ENCODE assay signal across 15 cellular contexts in genomic region chr11:66106786-66107599, GRCh38. TPM values are rescaled to one million over a fixed set of nuclear protein-coding genes. Genes with fewer than 3 reads are reported as not detected.
DNase-seq lines count a peak whose midpoint lies in the region; ATAC-seq, FAIRE-seq and TF ChIP-seq lines count a peak whose summit lies in the region.
"Had no signal": no experiment of that assay in that cellular context is flagged by ENCODE, and none has a peak within 500 bp of the region (broad histone marks: within the 10 kb centered on the region; RNA-seq: fewer than 3 reads in every experiment).

No MANE protein-coding gene starts in this region.

- peaks cover 12% of the 10 kb centered on the region for H4K20me1 ChIP-seq in astrocyte (ENCODE audit: insufficient read depth, low read length)

- H3K4me3 ChIP-seq in NB4 (ENCODE audit: low read depth, low read length) = no peak overlapping the region
- peak overlapping the region; percentile 26 for H3K4me3 ChIP-seq in astrocyte (ENCODE audit: insufficient read depth, low read depth, low read length)
- no peak overlapping the region for H3K4me3 ChIP-seq in suprapubic skin
- H3K4me3 ChIP-seq: left ventricle myocardium inferior, psoas muscle had no signal

- H3K27ac ChIP-seq in astrocyte (ENCODE audit: low read depth, low read length) = no peak overlapping the region
- H3K27ac ChIP-seq in suprapubic skin = no peak overlapping the region
- H3K27ac ChIP-seq: left ventricle myocardium inferior, psoas muscle had no signal

- no peaks in the 10 kb centered on the region for H3K27me3 ChIP-seq in astrocyte (ENCODE audit: insufficient read depth, low read length)
- no peaks in the 10 kb centered on the region for H3K27me3 ChIP-seq in suprapubic skin

- peak; percentile 67 for DNase-seq in T-helper 2 cell treated with Interferon-gamma antibody and Interleukin-4, amounts not matched to agents 5 μg/mL and 100 μg/mL, for 36 hours (ENCODE audit: low spot score)
- DNase-seq in T-helper 2 cell = no peak
- peak; percentile 70 for DNase-seq in NB4 (ENCODE audit: low read depth)
- peak; percentile 29 for DNase-seq in astrocyte (ENCODE audit: low read depth)
- DNase-seq in renal cortical epithelial cell (ENCODE audit: low read depth) = peak; percentile 26
- DNase-seq in suprapubic skin (ENCODE audit: low spot score in 2 of 2) = no peak
- DNase-seq in left colon = no peak
- DNase-seq: anterior cingulate cortex, left ventricle myocardium inferior, psoas muscle, T-helper 9 cell had no signal

- H3K36me3 ChIP-seq in astrocyte (ENCODE audit: insufficient read depth, low read length) (no peaks in the 10 kb centered on the region), suprapubic skin (no peaks in the 10 kb centered on the region)
- H3K36me3 ChIP-seq: left ventricle myocardium inferior had no signal

- no peaks in the 10 kb centered on the region for H3K9me3 Mint-ChIP-seq in T-helper 2 cell treated with Interferon-gamma antibody and Interleukin-4, amounts not matched to agents 5 μg/mL and 100 μg/mL, for 36 hours
- H3K9me3 Mint-ChIP-seq in astrocyte (ENCODE audit: unreplicated experiment) = no peaks in the 10 kb centered on the region

- FAIRE-seq in astrocyte (lab: Jason Lieb, UNC) = no peak

- peaks cover 36% of the 10 kb centered on the region for H3K36me3 Mint-ChIP-seq in T-helper 2 cell treated with Interferon-gamma antibody and Interleukin-4, amounts not matched to agents 5 μg/mL and 100 μg/mL, for 36 hours (ENCODE audit: low read depth)
- peaks cover 16% of the 10 kb centered on the region for H3K36me3 Mint-ChIP-seq in astrocyte (ENCODE audit: low read depth, unreplicated experiment)

- peaks cover 62% of the 10 kb centered on the region for H3K4me1 Mint-ChIP-seq in T-helper 2 cell treated with Interferon-gamma antibody and Interleukin-4, amounts not matched to agents 5 μg/mL and 100 μg/mL, for 36 hours (ENCODE audit: low read depth)
- peaks cover 37% of the 10 kb centered on the region for H3K4me1 Mint-ChIP-seq in astrocyte (ENCODE audit: low read depth, unreplicated experiment)

- TF ChIP-seq CTCF in NB4 (IDR thresholded peaks at IDR 0.05; ENCODE audit: low read depth, low read length) = no peak
- TF ChIP-seq CTCF in astrocyte (IDR thresholded peaks at IDR 0.05; ENCODE audit: insufficient read depth, low read depth, low read length) = no peak
- TF ChIP-seq CTCF in suprapubic skin (IDR thresholded peaks at IDR 0.05) = no peak

- 84% methylated on average over 4 of the region's 4 CpGs for WGBS in suprapubic skin

- H3K9me3 ChIP-seq in astrocyte (ENCODE audit: insufficient read depth, low read depth, low read length) = no peaks in the 10 kb centered on the region
- H3K9me3 ChIP-seq in suprapubic skin = no peaks in the 10 kb centered on the region
- H3K9me3 ChIP-seq: left ventricle myocardium inferior, psoas muscle had no signal

- no peak for TF ChIP-seq EP300 in suprapubic skin (IDR thresholded peaks at IDR 0.05)

- no peak overlapping the region for H2AFZ ChIP-seq in astrocyte (ENCODE audit: low read depth, low read length)

- TF ChIP-seq POLR2A in NB4 (IDR thresholded peaks at IDR 0.05; ENCODE audit: extremely low read depth, insufficient read length) = no peak
- TF ChIP-seq POLR2A in suprapubic skin (IDR thresholded peaks at IDR 0.05) = no peak

- intact Hi-C loops in left colon (cut with DNase I, micrococcal nuclease) = no loop called here

- no peaks in the 10 kb centered on the region for H3K27me3 Mint-ChIP-seq in T-helper 2 cell treated with Interferon-gamma antibody and Interleukin-4, amounts not matched to agents 5 μg/mL and 100 μg/mL, for 36 hours (ENCODE audit: low read depth)
- no peaks in the 10 kb centered on the region for H3K27me3 Mint-ChIP-seq in astrocyte (ENCODE audit: low read depth, unreplicated experiment)

- H3K9ac ChIP-seq in astrocyte (ENCODE audit: low read length) = no peak overlapping the region

- ATAC-seq in left colon (no peak), HG03108 (IDR thresholded peaks at IDR 0.05; ENCODE audit: unreplicated experiment) (no peak)
- ATAC-seq: esophagus mucosa, psoas muscle had no signal

- peak overlapping the region; percentile 75 for H3K27ac Mint-ChIP-seq in T-helper 2 cell treated with Interferon-gamma antibody and Interleukin-4, amounts not matched to agents 5 μg/mL and 100 μg/mL, for 36 hours
- H3K27ac Mint-ChIP-seq in astrocyte (ENCODE audit: unreplicated experiment) = peak overlapping the region; percentile 28

- peaks cover 79% of the 10 kb centered on the region for H3K79me2 ChIP-seq in astrocyte (ENCODE audit: insufficient read depth, low read length)

- H3K4me1 ChIP-seq in astrocyte (ENCODE audit: insufficient read depth, low read length) (peaks cover 18% of the 10 kb centered on the region), suprapubic skin (peaks cover 8% of the 10 kb centered on the region)
- H3K4me1 ChIP-seq: psoas muscle had no signal

- peak overlapping the region; percentile 56 for H3K4me3 Mint-ChIP-seq in T-helper 2 cell treated with Interferon-gamma antibody and Interleukin-4, amounts not matched to agents 5 μg/mL and 100 μg/mL, for 36 hours
- no peak overlapping the region for H3K4me3 Mint-ChIP-seq in astrocyte (ENCODE audit: unreplicated experiment)

- H3K4me2 ChIP-seq in astrocyte (ENCODE audit: low read length) = peak overlapping the region; percentile 37

RNA-seq across cellular contexts. Expression of gene PACS1, which starts 36.9 kb away (rescaled TPM):
- total RNA-seq in astrocyte = 86.0 and 86.9 TPM in 2 replicates
- 19.4 and 61.2 TPM in 2 replicates for total RNA-seq in renal cortical epithelial cell
- total RNA-seq in suprapubic skin = 10 to 100 TPM; 30.5 to 78.6 (median 41.8) TPM
- 10 to 100 TPM; 17.1 to 19.2 TPM for total RNA-seq in left colon

RNA-seq across cellular contexts. Expression of gene SF3B2, which starts 54.8 kb away (rescaled TPM):
- total RNA-seq in astrocyte = 169 and 170 TPM in 2 replicates
- total RNA-seq in renal cortical epithelial cell = 122 and 141 TPM in 2 replicates
- total RNA-seq in suprapubic skin = 100 to 1,000 TPM; 117 to 175 (median 149) TPM
- total RNA-seq in left colon = 100 to 1,000 TPM; 123 to 131 TPM

RNA-seq across cellular contexts. Expression of gene GAL3ST3, which starts 58.0 kb away (rescaled TPM):
- total RNA-seq in astrocyte = 0.46 and 0.61 TPM in 2 replicates
- total RNA-seq in renal cortical epithelial cell = 0.87 and 1.8 TPM in 2 replicates
- total RNA-seq in suprapubic skin = not detected
- total RNA-seq in left colon = not detected
- total RNA-seq: A172, esophagus mucosa, NCI-H460 had no signal

Comparison
In these comparisons a context has a peak if more than half of its experiments do, and no peak if none do; other contexts are left out.
1. DNase-seq: peak in T-helper 2 cell treated with Interferon-gamma antibody and Interleukin-4, amounts not matched to agents 5 μg/mL and 100 μg/mL, for 36 hours (single experiment), NB4 (single experiment), astrocyte (single experiment) and renal cortical epithelial cell (single experiment); none in T-helper 2 cell (0 of 5), suprapubic skin (0 of 2) and left colon (0 of 2).